In genomic region chr4:32560306-32560705, GRCh38 we compare ENCODE assay signal across 14 cellular contexts.
DNase-seq lines count a peak whose midpoint lies in the region; ATAC-seq and TF ChIP-seq lines count a peak whose summit lies in the region.
"Had no signal": no experiment of that assay in that cellular context is flagged by ENCODE, and none has a peak within 500 bp of the region (broad histone marks: within the 10 kb centered on the region; RNA-seq: fewer than 3 reads in every experiment).

No MANE protein-coding gene starts in this region.

- H3K4me1 Mint-ChIP-seq in GM23338 (peaks cover 9% of the 10 kb centered on the region; the same call in 2 of the 3 replicates), osteocyte (ENCODE audit: unreplicated experiment) (peaks cover 26% of the 10 kb centered on the region)
- H3K4me1 Mint-ChIP-seq: activated naive CD8-positive, alpha-beta T cell treated with anti-CD3 and anti-CD28 coated beads for 36 hours had no signal

- H3F3A ChIP-seq in GM23338 (replicated peaks; ENCODE audit: low read depth), result no peaks in the 10 kb centered on the region

- no peaks in the 10 kb centered on the region for H4K20me1 ChIP-seq in GM23338 (replicated peaks; ENCODE audit: insufficient read depth)

- H3K4me1 ChIP-seq in GM23338 (ENCODE audit: insufficient read depth), result no peaks in the 10 kb centered on the region
- H3K4me1 ChIP-seq: HAP-1, testis had no signal

- no peak overlapping the region for H3K4me3 Mint-ChIP-seq in GM23338
- H3K4me3 Mint-ChIP-seq in osteocyte (ENCODE audit: unreplicated experiment), result peak overlapping the region; percentile 67
- H3K4me3 Mint-ChIP-seq: activated CD8-positive, alpha-beta T cell treated with anti-CD3 and anti-CD28 coated beads for 36 hours; activated naive CD8-positive, alpha-beta T cell treated with anti-CD3 and anti-CD28 coated beads for 36 hours had no signal

- TF ChIP-seq CTCF in GM23338 (conservative IDR thresholded peaks at IDR 0.05; ENCODE audit: low read depth in 2 of 2), result no peak
- no peak for TF ChIP-seq CTCF in fibroblast of mammary gland (conservative IDR thresholded peaks at IDR 0.05; ENCODE audit: control insufficient read depth, insufficient read depth, low read depth, low read length)
- TF ChIP-seq CTCF in osteocyte (IDR thresholded peaks at IDR 0.05), result no peak

- H3K4me2 ChIP-seq in GM23338, result no peak overlapping the region

- H3K9me2 ChIP-seq in GM23338 (ENCODE audit: insufficient read depth), result no peaks in the 10 kb centered on the region

- H3K36me3 ChIP-seq in GM23338 (ENCODE audit: insufficient read depth), result no peaks in the 10 kb centered on the region
- H3K36me3 ChIP-seq: HAP-1 had no signal

- H2AFZ ChIP-seq in GM23338, result peak overlapping the region; percentile 8; the same call in 1 of the 2 replicates

- ATAC-seq in GM23338 (no peak), GM19324 (IDR thresholded peaks at IDR 0.05; ENCODE audit: low FRiP score, unreplicated experiment) (no peak), HG03378 (IDR thresholded peaks at IDR 0.05; ENCODE audit: unreplicated experiment) (no peak)
- ATAC-seq: activated CD8-positive, alpha-beta T cell treated with anti-CD3 and anti-CD28 coated beads for 36 hours; K562 had no signal

- H3K27me3 Mint-ChIP-seq in GM23338 (ENCODE audit: insufficient read depth, low read depth, poor library complexity), result no peaks in the 10 kb centered on the region
- H3K27me3 Mint-ChIP-seq in osteocyte (ENCODE audit: unreplicated experiment), result no peaks in the 10 kb centered on the region
- H3K27me3 Mint-ChIP-seq: activated CD8-positive, alpha-beta T cell treated with anti-CD3 and anti-CD28 coated beads for 36 hours; activated naive CD8-positive, alpha-beta T cell treated with anti-CD3 and anti-CD28 coated beads for 36 hours had no signal

- H3K9me3 Mint-ChIP-seq in GM23338 (no peaks in the 10 kb centered on the region), osteocyte (ENCODE audit: unreplicated experiment) (no peaks in the 10 kb centered on the region)

- no peak overlapping the region for H3K27ac Mint-ChIP-seq in GM23338
- peak overlapping the region; percentile 88 for H3K27ac Mint-ChIP-seq in osteocyte (ENCODE audit: unreplicated experiment)
- H3K27ac Mint-ChIP-seq: activated CD8-positive, alpha-beta T cell treated with anti-CD3 and anti-CD28 coated beads for 36 hours; activated naive CD8-positive, alpha-beta T cell treated with anti-CD3 and anti-CD28 coated beads for 36 hours had no signal

- H3K4me3 ChIP-seq in GM23338 (no peak overlapping the region), fibroblast of mammary gland (ENCODE audit: control insufficient read depth, low read depth, low read length) (peak overlapping the region; percentile 20)
- H3K4me3 ChIP-seq: HAP-1, K562, testis had no signal

- H3K27me3 ChIP-seq in GM23338 (ENCODE audit: insufficient read depth), result no peaks in the 10 kb centered on the region
- H3K27me3 ChIP-seq: testis had no signal

- H3K36me3 Mint-ChIP-seq in GM23338 (ENCODE audit: low read depth), result no peaks in the 10 kb centered on the region
- H3K36me3 Mint-ChIP-seq in osteocyte (ENCODE audit: unreplicated experiment), result no peaks in the 10 kb centered on the region
- H3K36me3 Mint-ChIP-seq: activated naive CD8-positive, alpha-beta T cell treated with anti-CD3 and anti-CD28 coated beads for 36 hours had no signal

- H3K27ac ChIP-seq in GM23338 (ENCODE audit: low read depth), result no peak overlapping the region
- H3K27ac ChIP-seq: testis had no signal

- no peaks in the 10 kb centered on the region for H3K79me2 ChIP-seq in GM23338 (replicated peaks; ENCODE audit: insufficient read depth)

- peak; percentile 11 for DNase-seq in GM23338 (ENCODE audit: low spot score)
- peak; percentile 35 for DNase-seq in NCI-H69 (lab: John Stamatoyannopoulos, UW)
- DNase-seq in fibroblast of mammary gland (ENCODE audit: low read depth), result peak; percentile 72
- no peak for DNase-seq in osteocyte (ENCODE audit: extremely low spot score, unreplicated experiment)
- no peak for DNase-seq in NCI-H1048 (lab: John Stamatoyannopoulos, UW)
- DNase-seq in KG1 (lab: John Stamatoyannopoulos, UW), result no peak
- DNase-seq: activated CD8-positive, alpha-beta T cell treated with anti-CD3 and anti-CD28 coated beads for 36 hours; activated naive CD8-positive, alpha-beta T cell treated with anti-CD3 and anti-CD28 coated beads for 36 hours; NCI-H774; testis had no signal

TF ChIP-seq in GM23338, 12 proteins besides CTCF, POLR2A, EP300 and RAD21 (continues in another document):
- TF ChIP-seq ZNF114 (CRISPR knock-in tag; IDR thresholded peaks at IDR 0.05) (no peak), EZH2phosphoT487 (IDR thresholded peaks at IDR 0.05; ENCODE audit: unreplicated experiment) (no peak), JUNB (IDR thresholded peaks at IDR 0.05; ENCODE audit: unreplicated experiment) (no peak), ZNF331 (CRISPR knock-in tag; IDR thresholded peaks at IDR 0.05; ENCODE audit: low read depth) (no peak), EZH2 (IDR thresholded peaks at IDR 0.05; ENCODE audit: low read depth, unreplicated experiment) (no peak), STAT1 (IDR thresholded peaks at IDR 0.05; ENCODE audit: unreplicated experiment) (no peak), ZNF462 (CRISPR knock-in tag; IDR thresholded peaks at IDR 0.05) (no peak)

Comparison
In these comparisons a context has a peak if more than half of its experiments do, and no peak if none do; other contexts are left out.
1. DNase-seq: peak in GM23338 (single experiment), NCI-H69 (single experiment) and fibroblast of mammary gland (single experiment); none in osteocyte (single experiment), NCI-H1048 (single experiment) and KG1 (single experiment).